13 cellular contexts compared by ENCODE assay signal in the genomic region with DNA sequence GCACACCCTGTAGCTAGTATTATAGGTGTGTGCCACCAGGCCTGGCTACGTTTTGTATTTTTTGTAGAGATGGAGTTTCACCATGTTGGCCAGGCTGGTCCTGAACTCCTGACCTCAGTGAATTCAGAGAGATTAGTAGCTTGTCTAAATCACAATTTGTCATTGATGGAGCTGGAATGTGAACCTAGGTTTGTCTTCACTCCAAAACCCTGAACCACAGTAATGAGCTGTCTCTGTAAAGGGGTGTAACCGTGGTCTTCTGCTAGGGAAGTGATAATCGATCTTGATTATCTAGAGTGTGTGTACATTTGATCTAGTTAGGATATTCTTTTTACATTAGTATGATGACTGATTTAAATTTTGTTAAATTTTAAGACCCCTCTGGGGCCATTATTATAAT.
"Had no signal": no experiment of that assay in that cellular context is flagged by ENCODE, and none has a peak within 500 bp of the region (broad histone marks: within the 10 kb centered on the region; RNA-seq: fewer than 3 reads in every experiment).

No MANE protein-coding gene starts in this region.

- H3K4me3 Mint-ChIP-seq: activated naive CD8-positive, alpha-beta T cell; activated T-cell treated with anti-CD3 and anti-CD28 coated beads, Interleukin-2, amount 50 U/mL, for 24 hours; natural killer cell; stimulated activated memory B cell treated with anti-CD40 and anti-IgM and Interleukin-4, amounts not matched to agents 10 μg/mL and 1 μg/mL and 100 μg/mL, for 72 hours; T-helper 1 cell treated with Interleukin-12 subunit alpha and Interleukin-12 subunit beta and Interleukin-4 antibody, amounts not matched to agents 30 μg/mL and 1 μg/mL, for 36 hours had no signal

- ATAC-seq: gastroesophageal sphincter; lower lobe of right lung; natural killer cell; stimulated activated memory B cell treated with anti-CD40 and anti-IgM and Interleukin-4, amounts not matched to agents 10 μg/mL and 1 μg/mL and 100 μg/mL, for 72 hours had no signal

- H3K27me3 Mint-ChIP-seq: activated T-cell treated with anti-CD3 and anti-CD28 coated beads, Interleukin-2, amount 50 U/mL, for 24 hours had no signal

- H3K27me3 ChIP-seq: cardiac muscle cell, gastroesophageal sphincter, right atrium auricular region, tibial artery had no signal

- H3K27ac ChIP-seq: cardiac muscle cell, gastroesophageal sphincter, lower lobe of right lung had no signal

- H3K36me3 ChIP-seq: cardiac muscle cell, lower lobe of right lung, right atrium auricular region had no signal

- H3K4me3 ChIP-seq: cardiac muscle cell, gastroesophageal sphincter, lower lobe of right lung, right atrium auricular region, smooth muscle cell, tibial artery had no signal

- H3K9me3 ChIP-seq: gastroesophageal sphincter, lower lobe of right lung, right atrium auricular region, tibial artery had no signal

- DNase-seq: activated gamma-delta T cell; activated T-cell treated with anti-CD3 and anti-CD28 coated beads, Interleukin-2, amount 50 U/mL, for 24 hours; hippocampal formation; lower lobe of right lung; natural killer cell; tibial artery had no signal

- H3K36me3 Mint-ChIP-seq: natural killer cell; stimulated activated memory B cell treated with anti-CD40 and anti-IgM and Interleukin-4, amounts not matched to agents 10 μg/mL and 1 μg/mL and 100 μg/mL, for 72 hours had no signal

- H3K4me1 Mint-ChIP-seq: stimulated activated memory B cell treated with anti-CD40 and anti-IgM and Interleukin-4, amounts not matched to agents 10 μg/mL and 1 μg/mL and 100 μg/mL, for 72 hours had no signal

- H3K9me3 Mint-ChIP-seq: activated T-cell treated with anti-CD3 and anti-CD28 coated beads, Interleukin-2, amount 50 U/mL, for 24 hours; natural killer cell; stimulated activated memory B cell treated with anti-CD40 and anti-IgM and Interleukin-4, amounts not matched to agents 10 μg/mL and 1 μg/mL and 100 μg/mL, for 72 hours; T-helper 1 cell treated with Interleukin-12 subunit alpha and Interleukin-12 subunit beta and Interleukin-4 antibody, amounts not matched to agents 30 μg/mL and 1 μg/mL, for 36 hours had no signal

- H3K27ac Mint-ChIP-seq: activated naive CD8-positive, alpha-beta T cell; activated T-cell treated with anti-CD3 and anti-CD28 coated beads, Interleukin-2, amount 50 U/mL, for 24 hours; stimulated activated memory B cell treated with anti-CD40 and anti-IgM and Interleukin-4, amounts not matched to agents 10 μg/mL and 1 μg/mL and 100 μg/mL, for 72 hours; T-helper 1 cell treated with Interleukin-12 subunit alpha and Interleukin-12 subunit beta and Interleukin-4 antibody, amounts not matched to agents 30 μg/mL and 1 μg/mL, for 36 hours had no signal
